In genomic region chr11:8722156-8722555, GRCh38 we compare ENCODE assay signal across 13 cellular contexts. TPM values are rescaled to one million over a fixed set of nuclear protein-coding genes. Genes with fewer than 3 reads are reported as not detected.
DNase-seq lines count a peak whose midpoint lies in the region; ATAC-seq and TF ChIP-seq lines count a peak whose summit lies in the region.
"Had no signal": no experiment of that assay in that cellular context is flagged by ENCODE, and none has a peak within 500 bp of the region (broad histone marks: within the 10 kb centered on the region; RNA-seq: fewer than 3 reads in every experiment).

No MANE protein-coding gene starts in this region.

- DNase-seq in RWPE1 (ENCODE audit: low spot score): peak; percentile 46
- DNase-seq in fibroblast of pulmonary artery (ENCODE audit: low read depth): peak; percentile 58
- DNase-seq in progenitor cell of endocrine pancreas (ENCODE audit: low spot score, unreplicated experiment): no peak
- DNase-seq in NCI-H1105 treated with DMSO at 0.1 percent for 48 hours (lab: John Stamatoyannopoulos, UW): no peak
- no peak for DNase-seq in CD8-positive, alpha-beta memory T cell
- DNase-seq in HPDE6-E6E7 (ENCODE audit: extremely low spot score): no peak
- DNase-seq: activated naive CD8-positive, alpha-beta T cell treated with anti-CD3 and anti-CD28 coated beads, Interleukin-2, amount 10 ng/mL, durations not matched to agents 7 days and 5 days; C1 segment of cervical spinal cord; Karpas-422 had no signal

- no peak for ATAC-seq in GM18519 (IDR thresholded peaks at IDR 0.05; ENCODE audit: low FRiP score, unreplicated experiment)
- ATAC-seq: stimulated activated effector memory CD8-positive, alpha-beta T cell treated with anti-CD3 and anti-CD28 coated beads, Interleukin-12 subunit alpha, Interleukin-12 subunit beta, amount 100 ng/mL, for 72 hours had no signal

- H3K27ac Mint-ChIP-seq in progenitor cell of endocrine pancreas: peak overlapping the region; percentile 93
- H3K27ac Mint-ChIP-seq in CD8-positive, alpha-beta memory T cell: no peak overlapping the region
- H3K27ac Mint-ChIP-seq: activated naive CD8-positive, alpha-beta T cell treated with anti-CD3 and anti-CD28 coated beads, Interleukin-2, amount 10 ng/mL, durations not matched to agents 7 days and 5 days; stimulated activated effector memory CD8-positive, alpha-beta T cell treated with anti-CD3 and anti-CD28 coated beads, Interleukin-12 subunit alpha, Interleukin-12 subunit beta, amount 100 ng/mL, for 72 hours had no signal

- peaks cover 0 to 6% (median 0%) of the 10 kb centered on the region in 11 experiments; a peak in 2 of 22 replicates for H3K27me3 ChIP-seq in BLaER1 treated with 17β-estradiol and CSF1 and Interleukin-3, amounts not matched to agents 10 nM and 100 nM
- H3K27me3 ChIP-seq in CD8-positive, alpha-beta memory T cell (ENCODE audit: insufficient read depth, low read length, poor library complexity, severe bottlenecking): no peaks in the 10 kb centered on the region

- no peak overlapping the region for H3K27ac ChIP-seq in BLaER1 treated with 17β-estradiol and CSF1 and Interleukin-3, amounts not matched to agents 10 nM and 100 nM
- peak overlapping the region; percentile 96 for H3K27ac ChIP-seq in RWPE1
- no peak overlapping the region for H3K27ac ChIP-seq in CD8-positive, alpha-beta memory T cell (ENCODE audit: low read depth, low read length)
- H3K27ac ChIP-seq: SK-N-MC had no signal

- H3K36me3 ChIP-seq in BLaER1 treated with 17β-estradiol and CSF1 and Interleukin-3, amounts not matched to agents 10 nM and 100 nM: no peaks in the 10 kb centered on the region
- H3K36me3 ChIP-seq in CD8-positive, alpha-beta memory T cell (ENCODE audit: insufficient read depth, low read length): no peaks in the 10 kb centered on the region

- no peak overlapping the region for H3K4me3 Mint-ChIP-seq in progenitor cell of endocrine pancreas (ENCODE audit: low read depth)
- H3K4me3 Mint-ChIP-seq in CD8-positive, alpha-beta memory T cell: no peak overlapping the region
- H3K4me3 Mint-ChIP-seq: activated naive CD8-positive, alpha-beta T cell treated with anti-CD3 and anti-CD28 coated beads, Interleukin-2, amount 10 ng/mL, durations not matched to agents 7 days and 5 days; stimulated activated effector memory CD8-positive, alpha-beta T cell treated with anti-CD3 and anti-CD28 coated beads, Interleukin-12 subunit alpha, Interleukin-12 subunit beta, amount 100 ng/mL, for 72 hours had no signal

- POLR2A ChIA-PET in RWPE1 (lab: Yijun Ruan, JAX; ENCODE audit: low non-redundant PET): no interaction called here
- POLR2A ChIA-PET in CD8-positive, alpha-beta memory T cell (lab: Charles Lee): no interaction called here

- peak overlapping the region; percentile 38 to 79 (median 66) for H3K4me2 ChIP-seq in BLaER1 treated with 17β-estradiol and CSF1 and Interleukin-3, amounts not matched to agents 10 nM and 100 nM

- H3K4me3 ChIP-seq in BLaER1 treated with 17β-estradiol and CSF1 and Interleukin-3, amounts not matched to agents 10 nM and 100 nM: no peak overlapping the region
- H3K4me3 ChIP-seq in fibroblast of pulmonary artery (replicated peaks; ENCODE audit: low read depth, low read length): no peak overlapping the region
- no peak overlapping the region for H3K4me3 ChIP-seq in CD8-positive, alpha-beta memory T cell (ENCODE audit: low read length)
- H3K4me3 ChIP-seq: SK-N-MC had no signal

- no peak overlapping the region for H3K9ac ChIP-seq in BLaER1 treated with 17β-estradiol and CSF1 and Interleukin-3, amounts not matched to agents 10 nM and 100 nM

- peaks cover 41% of the 10 kb centered on the region for H3K4me1 Mint-ChIP-seq in progenitor cell of endocrine pancreas (ENCODE audit: low read depth)
- H3K4me1 Mint-ChIP-seq in CD8-positive, alpha-beta memory T cell: peaks cover 0 to 8% (median 2%) of the 10 kb centered on the region in 3 donors

- no peaks in the 10 kb centered on the region for H4K20me1 ChIP-seq in BLaER1 treated with 17β-estradiol and CSF1 and Interleukin-3, amounts not matched to agents 10 nM and 100 nM

- peaks cover 13% of the 10 kb centered on the region for H3K36me3 Mint-ChIP-seq in progenitor cell of endocrine pancreas (ENCODE audit: insufficient read depth)
- no peaks in the 10 kb centered on the region for H3K36me3 Mint-ChIP-seq in CD8-positive, alpha-beta memory T cell
- H3K36me3 Mint-ChIP-seq: activated naive CD8-positive, alpha-beta T cell treated with anti-CD3 and anti-CD28 coated beads, Interleukin-2, amount 10 ng/mL, durations not matched to agents 7 days and 5 days; stimulated activated effector memory CD8-positive, alpha-beta T cell treated with anti-CD3 and anti-CD28 coated beads, Interleukin-12 subunit alpha, Interleukin-12 subunit beta, amount 100 ng/mL, for 72 hours had no signal

- no peaks in the 10 kb centered on the region for H3K9me3 ChIP-seq in BLaER1 treated with 17β-estradiol and CSF1 and Interleukin-3, amounts not matched to agents 10 nM and 100 nM (replicated peaks in 1 of 11)
- no peaks in the 10 kb centered on the region for H3K9me3 ChIP-seq in CD8-positive, alpha-beta memory T cell (ENCODE audit: low read length)

- TF ChIP-seq CTCF in RWPE1 (conservative IDR thresholded peaks at IDR 0.05; ENCODE audit: low read depth) (no peak), fibroblast of pulmonary artery (IDR thresholded peaks at IDR 0.05; ENCODE audit: low read length, missing control alignments) (no peak), progenitor cell of endocrine pancreas (IDR thresholded peaks at IDR 0.05; ENCODE audit: unreplicated experiment) (no peak)

- H3K4me1 ChIP-seq in BLaER1 treated with 17β-estradiol and CSF1 and Interleukin-3, amounts not matched to agents 10 nM and 100 nM: peaks cover 17 to 38% (median 31%) of the 10 kb centered on the region in 10 experiments
- H3K4me1 ChIP-seq in CD8-positive, alpha-beta memory T cell (ENCODE audit: insufficient read depth, low read length): no peaks in the 10 kb centered on the region

- H3K27me3 Mint-ChIP-seq in progenitor cell of endocrine pancreas: no peaks in the 10 kb centered on the region
- peaks cover 7 to 23% of the 10 kb centered on the region in 2 donors for H3K27me3 Mint-ChIP-seq in CD8-positive, alpha-beta memory T cell

- CTCF ChIA-PET in RWPE1 (lab: Yijun Ruan, JAX): interaction anchor here (0.7 kb wide), 1 partner anchor 87 kb away, joined by 4 read pairs; no protein-coding TSS in a partner anchor
- CTCF ChIA-PET in CD8-positive, alpha-beta memory T cell (lab: Charles Lee): no interaction called here

- H3K9me3 Mint-ChIP-seq in progenitor cell of endocrine pancreas (ENCODE audit: low read depth): no peaks in the 10 kb centered on the region
- H3K9me3 Mint-ChIP-seq in CD8-positive, alpha-beta memory T cell: no peaks in the 10 kb centered on the region
- H3K9me3 Mint-ChIP-seq: activated naive CD8-positive, alpha-beta T cell treated with anti-CD3 and anti-CD28 coated beads, Interleukin-2, amount 10 ng/mL, durations not matched to agents 7 days and 5 days; stimulated activated effector memory CD8-positive, alpha-beta T cell treated with anti-CD3 and anti-CD28 coated beads, Interleukin-12 subunit alpha, Interleukin-12 subunit beta, amount 100 ng/mL, for 72 hours had no signal

RNA-seq across cellular contexts. Expression of gene RPL27A, which starts 39.6 kb away (rescaled TPM):
- 731 and 748 TPM in 2 replicates for total RNA-seq in progenitor cell of endocrine pancreas
- total RNA-seq in CD8-positive, alpha-beta memory T cell: 1,000 to 10,000 TPM; 1,148 to 1,170 TPM
- 3,471 TPM for polyA plus RNA-seq in CD8-positive, alpha-beta memory T cell

RNA-seq across cellular contexts. Expression of gene TRIM66, which starts 39.7 kb away (rescaled TPM):
- 9.2 and 9.4 TPM in 2 replicates for total RNA-seq in progenitor cell of endocrine pancreas
- 10 to 100 TPM; 27.7 to 29.7 TPM for total RNA-seq in CD8-positive, alpha-beta memory T cell
- 0.43 TPM for polyA plus RNA-seq in CD8-positive, alpha-beta memory T cell

Comparison
In these comparisons a context has a peak if more than half of its experiments do, and no peak if none do; other contexts are left out.
1. DNase-seq: peak in RWPE1 (single experiment) and fibroblast of pulmonary artery (single experiment); none in progenitor cell of endocrine pancreas (single experiment), NCI-H1105 treated with DMSO at 0.1 percent for 48 hours (single experiment), CD8-positive, alpha-beta memory T cell (0 of 5) and HPDE6-E6E7 (single experiment).